In genomic region chr21:45366931-45367401, GRCh38 we compare ENCODE assay signal across 11 cellular contexts. TPM values are rescaled to one million over a fixed set of nuclear protein-coding genes. Genes with fewer than 3 reads are reported as not detected.
DNase-seq lines count a peak whose midpoint lies in the region; ATAC-seq and TF ChIP-seq lines count a peak whose summit lies in the region.
"Had no signal": no experiment of that assay in that cellular context is flagged by ENCODE, and none has a peak within 500 bp of the region (broad histone marks: within the 10 kb centered on the region; RNA-seq: fewer than 3 reads in every experiment).

No MANE protein-coding gene starts in this region.

- H3K4me3 ChIP-seq in choroid plexus epithelial cell (ENCODE audit: low read depth, low read length), result no peak overlapping the region
- no peak overlapping the region for H3K4me3 ChIP-seq in right lobe of liver
- no peak overlapping the region for H3K4me3 ChIP-seq in transverse colon
- H3K4me3 ChIP-seq in CD4-positive, alpha-beta memory T cell (ENCODE audit: low read length in 2 of 2), result no peak overlapping the region

- H3K4me1 ChIP-seq in right lobe of liver (no peaks in the 10 kb centered on the region), transverse colon (peaks cover 4 to 21% (median 7%) of the 10 kb centered on the region in 4 donors)
- H3K4me1 ChIP-seq in CD4-positive, alpha-beta memory T cell (ENCODE audit: insufficient read depth, low read length), result peaks cover 7% of the 10 kb centered on the region

- no peak overlapping the region for H3K27ac ChIP-seq in right lobe of liver
- H3K27ac ChIP-seq in transverse colon, result peak overlapping the region; percentile 55 to 61 (median 60)
- H3K27ac ChIP-seq in CD4-positive, alpha-beta memory T cell (ENCODE audit: low read depth, low read length), result no peak overlapping the region

- H3K9me3 ChIP-seq in right lobe of liver, result no peaks in the 10 kb centered on the region
- no peaks in the 10 kb centered on the region for H3K9me3 ChIP-seq in transverse colon
- H3K9me3 ChIP-seq in CD4-positive, alpha-beta memory T cell (ENCODE audit: control insufficient read depth in 1 of 2, low read length in 2 of 2), result no peaks in the 10 kb centered on the region

- intact Hi-C loops in right lobe of liver (cut with DNase I) (no loop called here), transverse colon (cut with DNase I; ENCODE audit: low total_unique reads) (no loop called here)
- intact Hi-C loops in CD4-positive, alpha-beta memory T cell (cut with micrococcal nuclease), result no loop called here

- ATAC-seq in right lobe of liver (peak; percentile 23 to 44 (median 24)), HG03460 (IDR thresholded peaks at IDR 0.05; ENCODE audit: unreplicated experiment) (no peak)
- no peak for ATAC-seq in stimulated activated naive CD8-positive, alpha-beta T cell treated with anti-CD3 and anti-CD28 coated beads, Interleukin-15, Interleukin-2, amounts not matched to agents 100 U/mL and 50 U/mL, for 24 hours

- no peaks in the 10 kb centered on the region for H3K9me3 Mint-ChIP-seq in CD4-positive, alpha-beta memory T cell
- H3K9me3 Mint-ChIP-seq: activated CD4-positive, alpha-beta memory T cell treated with anti-CD3 and anti-CD28 coated beads for 36 hours had no signal

- no peak overlapping the region for H3K4me3 Mint-ChIP-seq in CD4-positive, alpha-beta memory T cell
- H3K4me3 Mint-ChIP-seq: activated CD4-positive, alpha-beta memory T cell treated with anti-CD3 and anti-CD28 coated beads for 36 hours had no signal

- no peak for TF ChIP-seq POLR2A in right lobe of liver (IDR thresholded peaks at IDR 0.05)
- TF ChIP-seq POLR2A in transverse colon (IDR thresholded peaks at IDR 0.05), result no peak

- H3K4me1 Mint-ChIP-seq in CD4-positive, alpha-beta memory T cell, result peaks cover 11 to 14% (median 12%) of the 10 kb centered on the region in 4 donors

- CTCF ChIA-PET in CD4-positive, alpha-beta memory T cell (lab: Charles Lee; ENCODE audit: partially characterized antibody), result no interaction called here

- POLR2A ChIA-PET in CD4-positive, alpha-beta memory T cell (lab: Charles Lee; ENCODE audit: partially characterized antibody), result no interaction called here

- peaks cover 1 to 4% of the 10 kb centered on the region in 2 donors for H3K27me3 Mint-ChIP-seq in CD4-positive, alpha-beta memory T cell

- TF ChIP-seq CTCF in choroid plexus epithelial cell (conservative IDR thresholded peaks at IDR 0.05; ENCODE audit: low read depth, low read length) (peak; percentile 19), right lobe of liver (IDR thresholded peaks at IDR 0.05) (no peak), transverse colon (IDR thresholded peaks at IDR 0.05) (no peak)

- 83% methylated on average over 1 of the region's 14 CpGs for WGBS in right lobe of liver (ENCODE audit: insufficient coverage, low coverage, low lambda C conversion rate, missing lambda C conversion rate)
- WGBS in transverse colon (ENCODE audit: low coverage in 1 of 2), 2 donors, result 59% methylated on average over 14 of the region's 14 CpGs; no CpG with 5 or more reads in 1 of the 2 donors

- TF ChIP-seq EP300 in transverse colon (IDR thresholded peaks at IDR 0.05; ENCODE audit: low read depth), result no peak

- DNase-seq in HT-29 (ENCODE audit: low spot score) (peak; percentile 19), choroid plexus epithelial cell (ENCODE audit: low read depth) (peak; percentile 93), right lobe of liver (peak in 1 of 3 donors; percentile 57), transverse colon (peak; percentile 55), putamen (ENCODE audit: low spot score) (no peak)
- no peak for DNase-seq in stimulated activated naive CD8-positive, alpha-beta T cell treated with anti-CD3 and anti-CD28 coated beads, Interleukin-15, Interleukin-2, amounts not matched to agents 100 U/mL and 50 U/mL, for 24 hours
- DNase-seq in CD4-positive, alpha-beta memory T cell, result no peak
- DNase-seq: activated CD4-positive, alpha-beta memory T cell treated with anti-CD3 and anti-CD28 coated beads for 36 hours; NCI-H510A; nucleus accumbens had no signal

- H3K36me3 Mint-ChIP-seq in CD4-positive, alpha-beta memory T cell, result no peaks in the 10 kb centered on the region
- H3K36me3 Mint-ChIP-seq: activated CD4-positive, alpha-beta memory T cell treated with anti-CD3 and anti-CD28 coated beads for 36 hours had no signal

- no peaks in the 10 kb centered on the region for H3K36me3 ChIP-seq in right lobe of liver
- no peaks in the 10 kb centered on the region for H3K36me3 ChIP-seq in transverse colon
- H3K36me3 ChIP-seq in CD4-positive, alpha-beta memory T cell (ENCODE audit: insufficient read depth, low read length), result no peaks in the 10 kb centered on the region

- H3K27ac Mint-ChIP-seq in CD4-positive, alpha-beta memory T cell, result peak overlapping the region in 1 of 7 donors; percentile 15
- H3K27ac Mint-ChIP-seq: activated CD4-positive, alpha-beta memory T cell treated with anti-CD3 and anti-CD28 coated beads for 36 hours had no signal

- H3K27me3 ChIP-seq in right lobe of liver, result no peaks in the 10 kb centered on the region
- H3K27me3 ChIP-seq in transverse colon, result no peaks in the 10 kb centered on the region
- no peaks in the 10 kb centered on the region for H3K27me3 ChIP-seq in CD4-positive, alpha-beta memory T cell (ENCODE audit: insufficient read depth, low read length)

- in situ Hi-C loops in transverse colon (cut with MboI; ENCODE audit: low pct_ligation_motif_present in 1 of 4, low pct_unique_long_range_greater_than_20kb in 1 of 4, low sequenced_read_pairs in 3 of 4), result no loop called here

RNA-seq across cellular contexts. Expression of gene COL18A1, which starts 38.0 kb away (rescaled TPM):
- 27.7 and 32.2 TPM in 2 replicates for total RNA-seq in HT-29 (2014; rRNA removed; shearing (Covaris generic))
- total RNA-seq in right lobe of liver, result 100 to 1,000 TPM; 261 to 487 (median 297) TPM
- 100 to 1,000 TPM in 1 of 4 donors, 10 to 100 TPM in 3; 19.3 to 121 (median 23.3) TPM for total RNA-seq in transverse colon
- 1 to 10 TPM; 4.2 to 4.5 TPM for total RNA-seq in CD4-positive, alpha-beta memory T cell
- 1 to 10 TPM in 1 of 2 donors, under 1 TPM in 1; 0.43 to 3.4 TPM for polyA plus RNA-seq in CD4-positive, alpha-beta memory T cell

Comparison
In these comparisons a context has a peak if more than half of its experiments do, and no peak if none do; other contexts are left out.
1. DNase-seq: peak in HT-29 (single experiment), choroid plexus epithelial cell (single experiment) and transverse colon (single experiment); none in putamen (single experiment), stimulated activated naive CD8-positive, alpha-beta T cell treated with anti-CD3 and anti-CD28 coated beads, Interleukin-15, Interleukin-2, amounts not matched to agents 100 U/mL and 50 U/mL, for 24 hours (single experiment) and CD4-positive, alpha-beta memory T cell (0 of 5).
2. ATAC-seq: peak in right lobe of liver (4 of 4); none in HG03460 (single experiment) and stimulated activated naive CD8-positive, alpha-beta T cell treated with anti-CD3 and anti-CD28 coated beads, Interleukin-15, Interleukin-2, amounts not matched to agents 100 U/mL and 50 U/mL, for 24 hours (single experiment).
3. H3K27ac ChIP-seq: peak in transverse colon (4 of 4); none in right lobe of liver (0 of 3) and CD4-positive, alpha-beta memory T cell (single experiment).